In the genomic region with DNA sequence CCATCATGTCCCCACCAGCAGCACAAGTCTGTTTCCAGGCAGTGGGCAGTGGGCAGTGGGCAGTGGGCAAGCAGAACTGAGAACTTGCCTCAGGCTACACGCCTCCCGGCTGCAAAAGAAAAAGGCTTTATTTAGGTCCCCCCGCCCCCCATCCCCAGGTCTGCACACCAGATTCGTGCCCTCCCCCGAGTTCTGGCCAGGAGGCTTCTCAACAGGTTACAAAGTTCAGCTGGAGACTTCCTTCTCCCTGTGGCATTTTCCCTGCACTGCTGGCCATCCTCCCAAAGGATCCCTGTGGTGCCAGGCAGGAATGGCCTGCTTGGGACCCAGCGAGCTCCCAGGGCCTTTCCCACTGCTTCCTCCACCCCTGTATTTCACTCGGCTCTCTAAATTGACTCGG, we compare ENCODE assay signal across 20 cellular contexts.
DNase-seq lines count a peak whose midpoint lies in the region; ATAC-seq and TF ChIP-seq lines count a peak whose summit lies in the region.
"Had no signal": no experiment of that assay in that cellular context is flagged by ENCODE, and none has a peak within 500 bp of the region (broad histone marks: within the 10 kb centered on the region; RNA-seq: fewer than 3 reads in every experiment).

No MANE protein-coding gene starts in this region.

- H3K4me3 ChIP-seq in GM23338, result no peak overlapping the region
- no peak overlapping the region for H3K4me3 ChIP-seq in neuronal stem cell (ENCODE audit: low read length in 2 of 2)
- H3K4me3 ChIP-seq: A549 had no signal

- H3K4me2 ChIP-seq in GM23338 (no peak overlapping the region), neuronal stem cell (ENCODE audit: insufficient read depth, low read length, poor library complexity, severe bottlenecking) (no peak overlapping the region)
- H3K4me2 ChIP-seq: A549 had no signal

- no peak overlapping the region for H3K27ac Mint-ChIP-seq in activated T-cell treated with anti-CD3 and anti-CD28 coated beads, Interleukin-2, amount 50 U/mL, for 24 hours
- no peak overlapping the region for H3K27ac Mint-ChIP-seq in GM23338
- H3K27ac Mint-ChIP-seq: CD14-positive monocyte, H9 had no signal

- H3K27me3 ChIP-seq in GM23338 (ENCODE audit: insufficient read depth) (no peaks in the 10 kb centered on the region), neuronal stem cell (ENCODE audit: control insufficient read depth in 3 of 3, insufficient read depth in 3 of 3, low read depth in 1 of 3, low read length in 3 of 3) (peaks cover 0 to 6% (median 0%) of the 10 kb centered on the region in 3 experiments)

- WGBS in neuronal stem cell (ENCODE audit: extremely low coverage in 2 of 2, insufficient read length in 2 of 2, insufficient replicate concordance in 1 of 2), 2 donors, result no CpG with 5 or more reads among the region's 8 CpGs

- H2BK5ac ChIP-seq in neuronal stem cell (ENCODE audit: low read length), result no peak overlapping the region

- no peaks in the 10 kb centered on the region for H3F3A ChIP-seq in GM23338 (replicated peaks; ENCODE audit: low read depth)

- peaks cover 3% of the 10 kb centered on the region; the same call in 1 of the 2 replicates for H3K9me2 ChIP-seq in GM23338 (ENCODE audit: insufficient read depth)

- no peak overlapping the region for H3K9ac ChIP-seq in neuronal stem cell (ENCODE audit: low read depth, low read length, poor library complexity)

- H3K18ac ChIP-seq in neuronal stem cell (ENCODE audit: low read length), result no peak overlapping the region

- 0 out of 2 replicates have a peak overlapping the region, but pooled peaks have one; percentile 28 for H2AFZ ChIP-seq in GM23338
- H2AFZ ChIP-seq in neuronal stem cell (ENCODE audit: low read length), result no peak overlapping the region

- no peak overlapping the region for H4K91ac ChIP-seq in neuronal stem cell (ENCODE audit: low read depth, low read length, poor library complexity)

- no peak for TF ChIP-seq CTCF in GM23338 (conservative IDR thresholded peaks at IDR 0.05; ENCODE audit: low read depth in 2 of 2)

- ATAC-seq in activated T-cell treated with anti-CD3 and anti-CD28 coated beads, Interleukin-2, amount 50 U/mL, for 4 hours, result no peak
- ATAC-seq in GM23338, result no peak
- ATAC-seq in left cardiac atrium, result no peak
- no peak for ATAC-seq in GM21526 (IDR thresholded peaks at IDR 0.05; ENCODE audit: low FRiP score, unreplicated experiment)
- ATAC-seq in left ventricle myocardium superior, result no peak
- ATAC-seq: A549, HCT116 had no signal

- H2BK120ac ChIP-seq in neuronal stem cell (ENCODE audit: low read depth, low read length), result no peak overlapping the region

- peak; percentile 19 for DNase-seq in activated T-cell treated with anti-CD3 and anti-CD28 coated beads, Interleukin-2, amount 50 U/mL, for 24 hours
- no peak for DNase-seq in activated T-cell treated with anti-CD3 and anti-CD28 coated beads, Interleukin-2, amount 50 U/mL, for 4 hours
- DNase-seq in GM23338 (ENCODE audit: low spot score) (no peak), neuronal stem cell (ENCODE audit: low spot score) (no peak), left cardiac atrium (no peak), left ventricle myocardium superior (no peak)
- DNase-seq: 8988T; ACHN; AML-193; Calu3; CD4-positive, alpha-beta memory T cell; COR-L47; DMS53; DMS79 treated with DMSO at 0.1 percent for 48 hours; GF-D8; H9 had no signal

- no peaks in the 10 kb centered on the region for H3K36me3 Mint-ChIP-seq in activated T-cell treated with anti-CD3 and anti-CD28 coated beads, Interleukin-2, amount 50 U/mL, for 24 hours (ENCODE audit: low read depth)
- peaks cover 5% of the 10 kb centered on the region for H3K36me3 Mint-ChIP-seq in activated T-cell treated with anti-CD3 and anti-CD28 coated beads, Interleukin-2, amount 50 U/mL, for 4 hours (ENCODE audit: insufficient read depth)
- peaks cover 2% of the 10 kb centered on the region; the same call in 1 of the 3 replicates for H3K36me3 Mint-ChIP-seq in GM23338 (ENCODE audit: low read depth)
- H3K36me3 Mint-ChIP-seq: CD14-positive monocyte had no signal

- no peak overlapping the region for H2AK5ac ChIP-seq in neuronal stem cell (ENCODE audit: low read depth, low read length)

- peaks cover 14% of the 10 kb centered on the region for H3K9me3 Mint-ChIP-seq in activated T-cell treated with anti-CD3 and anti-CD28 coated beads, Interleukin-2, amount 50 U/mL, for 24 hours
- H3K9me3 Mint-ChIP-seq in activated T-cell treated with anti-CD3 and anti-CD28 coated beads, Interleukin-2, amount 50 U/mL, for 4 hours, result peaks cover 13% of the 10 kb centered on the region
- H3K9me3 Mint-ChIP-seq in GM23338, result peaks cover 12% of the 10 kb centered on the region

- no peaks in the 10 kb centered on the region for H3K79me2 ChIP-seq in GM23338 (replicated peaks; ENCODE audit: insufficient read depth)

- no peaks in the 10 kb centered on the region for H4K20me1 ChIP-seq in GM23338 (replicated peaks; ENCODE audit: insufficient read depth)

- H3K27ac ChIP-seq in GM23338 (ENCODE audit: low read depth) (no peak overlapping the region), neuronal stem cell (replicated peaks; ENCODE audit: low read length) (no peak overlapping the region)
- H3K27ac ChIP-seq: A549 had no signal

- H3K79me1 ChIP-seq in neuronal stem cell (ENCODE audit: low read depth, low read length), result no peaks in the 10 kb centered on the region

- no peaks in the 10 kb centered on the region for H3K27me3 Mint-ChIP-seq in activated T-cell treated with anti-CD3 and anti-CD28 coated beads, Interleukin-2, amount 50 U/mL, for 24 hours
- peaks cover 4% of the 10 kb centered on the region for H3K27me3 Mint-ChIP-seq in activated T-cell treated with anti-CD3 and anti-CD28 coated beads, Interleukin-2, amount 50 U/mL, for 4 hours (ENCODE audit: low read depth)
- peaks cover 9% of the 10 kb centered on the region for H3K27me3 Mint-ChIP-seq in GM23338 (ENCODE audit: insufficient read depth, low read depth, poor library complexity)

- H3K36me3 ChIP-seq in GM23338 (ENCODE audit: insufficient read depth) (no peaks in the 10 kb centered on the region), neuronal stem cell (replicated peaks in 1 of 2; ENCODE audit: control insufficient read depth in 2 of 2, insufficient read depth in 2 of 2, low read length in 2 of 2) (no peaks in the 10 kb centered on the region)

- intact Hi-C loops in left cardiac atrium (cut with DNase I) (no loop called here), left ventricle myocardium superior (cut with micrococcal nuclease) (no loop called here)

- no peak overlapping the region for H3K4me3 Mint-ChIP-seq in activated T-cell treated with anti-CD3 and anti-CD28 coated beads, Interleukin-2, amount 50 U/mL, for 24 hours
- no peak overlapping the region for H3K4me3 Mint-ChIP-seq in activated T-cell treated with anti-CD3 and anti-CD28 coated beads, Interleukin-2, amount 50 U/mL, for 4 hours
- H3K4me3 Mint-ChIP-seq in GM23338, result no peak overlapping the region
- H3K4me3 Mint-ChIP-seq: CD14-positive monocyte; CD4-positive, alpha-beta memory T cell; H9 had no signal

- peak overlapping the region; percentile 43 for H2BK15ac ChIP-seq in neuronal stem cell (ENCODE audit: low read length)

- H3K4me1 Mint-ChIP-seq in activated T-cell treated with anti-CD3 and anti-CD28 coated beads, Interleukin-2, amount 50 U/mL, for 24 hours (ENCODE audit: low read depth), result peaks cover 21% of the 10 kb centered on the region
- H3K4me1 Mint-ChIP-seq in activated T-cell treated with anti-CD3 and anti-CD28 coated beads, Interleukin-2, amount 50 U/mL, for 4 hours (ENCODE audit: low read depth), result peaks cover 7% of the 10 kb centered on the region
- H3K4me1 Mint-ChIP-seq in GM23338, result peaks cover 3% of the 10 kb centered on the region; the same call in 2 of the 3 replicates
- H3K4me1 Mint-ChIP-seq: CD14-positive monocyte had no signal

- H3K9me3 ChIP-seq in neuronal stem cell (replicated peaks in 1 of 2; ENCODE audit: control insufficient read depth in 2 of 2, insufficient read depth in 1 of 2, low read depth in 1 of 2, low read length in 2 of 2), result no peaks in the 10 kb centered on the region
- H3K9me3 ChIP-seq: A549 had no signal

- no peak overlapping the region for H3K23ac ChIP-seq in neuronal stem cell (ENCODE audit: low read depth, low read length, poor library complexity)

- H3K14ac ChIP-seq in neuronal stem cell (ENCODE audit: low read length), result peak overlapping the region; percentile 6

- H3K4ac ChIP-seq in neuronal stem cell (ENCODE audit: low read length), result no peak overlapping the region

- H4K8ac ChIP-seq in neuronal stem cell (ENCODE audit: low read depth, low read length), result no peak overlapping the region

- H2BK12ac ChIP-seq in neuronal stem cell (ENCODE audit: low read length), result no peak overlapping the region

- H3K4me1 ChIP-seq in GM23338 (ENCODE audit: insufficient read depth) (no peaks in the 10 kb centered on the region), neuronal stem cell (ENCODE audit: control insufficient read depth in 2 of 2, insufficient read depth in 1 of 2, low read depth in 1 of 2, low read length in 2 of 2) (no peaks in the 10 kb centered on the region)
- H3K4me1 ChIP-seq: A549 had no signal

TF ChIP-seq in GM23338, 12 proteins besides CTCF, POLR2A, EP300 and RAD21:
- no peak for TF ChIP-seq ZNF331 (CRISPR knock-in tag; IDR thresholded peaks at IDR 0.05; ENCODE audit: low read depth)
